ENCODE assay signal across 28 cellular contexts in genomic region chr2:67414867-67415266, GRCh38.
"Had no signal": no experiment of that assay in that cellular context is flagged by ENCODE, and none has a peak within 500 bp of the region (broad histone marks: within the 10 kb centered on the region; RNA-seq: fewer than 3 reads in every experiment).

No MANE protein-coding gene starts in this region.

- H3K27me3 ChIP-seq: adrenal gland, body of pancreas, colonic mucosa had no signal

- H3K36me3 ChIP-seq: colonic mucosa had no signal

- FAIRE-seq: endometrium, endothelial cell of umbilical vein had no signal

- H3K4me3 ChIP-seq: adrenal gland, body of pancreas, colonic mucosa had no signal

- H3K27ac ChIP-seq: adrenal gland, body of pancreas, colonic mucosa, epithelial cell of prostate had no signal

- H3K9me3 ChIP-seq: adrenal gland, body of pancreas, colonic mucosa had no signal

- ATAC-seq: activated CD4-positive, alpha-beta T cell treated with anti-CD3 and anti-CD28 coated beads for 36 hours; activated CD8-positive, alpha-beta memory T cell treated with anti-CD3 and anti-CD28 coated beads, Interleukin-2, amount 10 ng/mL, durations not matched to agents 7 days and 5 days; activated CD8-positive, alpha-beta T cell treated with anti-CD3 and anti-CD28 coated beads, Interleukin-2, amount 10 ng/mL, durations not matched to agents 7 days and 5 days; activated naive CD8-positive, alpha-beta T cell treated with anti-CD3 and anti-CD28 coated beads, Interleukin-2, amount 50 U/mL, for 24 hours; body of pancreas had no signal

- H3K4me1 ChIP-seq: adrenal gland, body of pancreas, colonic mucosa had no signal

- DNase-seq: activated CD4-positive, alpha-beta memory T cell treated with anti-CD3 and anti-CD28 coated beads for 36 hours; activated CD4-positive, alpha-beta T cell treated with anti-CD3 and anti-CD28 coated beads for 36 hours; activated CD4-positive, alpha-beta T cell treated with anti-CD3 and anti-CD28 coated beads, Interleukin-2, amount 10 ng/mL, durations not matched to agents 24 days and 14 days; activated CD4-positive, CD25-positive, alpha-beta regulatory T cell; activated CD4-positive, CD25-positive, alpha-beta regulatory T cell treated with anti-CD3 and anti-CD28 coated beads, Interleukin-2, amount 50 U/mL, for 72 hours; activated CD8-positive, alpha-beta memory T cell treated with anti-CD3 and anti-CD28 coated beads, Interleukin-2, amount 10 ng/mL, durations not matched to agents 7 days and 5 days; activated CD8-positive, alpha-beta memory T cell treated with anti-CD3 and anti-CD28 coated beads, Interleukin-2, amount 50 U/mL, for 4 hours; activated CD8-positive, alpha-beta T cell treated with anti-CD3 and anti-CD28 coated beads, Interleukin-2, amount 10 ng/mL, durations not matched to agents 7 days and 5 days; activated effector memory CD4-positive, alpha-beta T cell treated with anti-CD3 and anti-CD28 coated beads, Interleukin-2, amount 50 U/mL, for 16 hours; activated naive CD4-positive, alpha-beta T cell treated with anti-CD3 and anti-CD28 coated beads for 36 hours; activated naive CD8-positive, alpha-beta T cell treated with anti-CD3 and anti-CD28 coated beads for 36 hours; activated naive CD8-positive, alpha-beta T cell treated with anti-CD3 and anti-CD28 coated beads, Interleukin-2, amount 50 U/mL, for 24 hours; activated T-cell treated with anti-CD3 and anti-CD28 coated beads, Interleukin-2, amount 50 U/mL, for 1 hour; activated T-cell treated with anti-CD3 and anti-CD28 coated beads, Interleukin-2, amount 50 U/mL, for 48 hours; adrenal gland; amygdala; aorta; body of pancreas; central memory CD4-positive, alpha-beta T cell; cerebellar nuclear complex; colonic mucosa; effector CD8-positive, alpha-beta T cell; foreskin fibroblast; head of caudate nucleus; T-helper 2 cell had no signal
